In genomic region chr9:20505574-20505973, GRCh38 we compare ENCODE assay signal across 16 cellular contexts.
"Had no signal": no experiment of that assay in that cellular context is flagged by ENCODE, and none has a peak within 500 bp of the region (broad histone marks: within the 10 kb centered on the region; RNA-seq: fewer than 3 reads in every experiment).

No MANE protein-coding gene starts in this region.

- H3K36me3 ChIP-seq: prostate gland, right atrium auricular region, tibial nerve, vagina, WERI-Rb-1 had no signal

- H3K27ac ChIP-seq: body of pancreas, hepatocyte, prostate gland, right atrium auricular region, skin epidermis, tibial nerve, vagina, WERI-Rb-1 had no signal

- DNase-seq: activated CD4-positive, alpha-beta T cell treated with anti-CD3 and anti-CD28 coated beads for 1 hour; activated CD4-positive, alpha-beta T cell treated with anti-CD3 and anti-CD28 coated beads, Interleukin-2, amount 50 U/mL, for 4 hours; activated T-cell treated with anti-CD3 and anti-CD28 coated beads, Interleukin-2, amount 50 U/mL, for 4 hours; body of pancreas; caudate nucleus; stimulated activated naive CD8-positive, alpha-beta T cell treated with anti-CD3 and anti-CD28 coated beads, Interleukin-15, Interleukin-2, amounts not matched to agents 100 U/mL and 50 U/mL, for 24 hours; substantia nigra; WERI-Rb-1 had no signal

- H3K4me3 Mint-ChIP-seq: activated CD8-positive, alpha-beta memory T cell treated with anti-CD3 and anti-CD28 coated beads, Interleukin-2, amount 10 ng/mL, durations not matched to agents 7 days and 5 days; activated T-cell treated with anti-CD3 and anti-CD28 coated beads, Interleukin-2, amount 50 U/mL, for 4 hours; memory B cell had no signal

- H2AFZ ChIP-seq: hepatocyte had no signal

- H3K4me3 ChIP-seq: body of pancreas, hepatocyte, prostate gland, right atrium auricular region, skin epidermis, tibial nerve, vagina had no signal

- H3K36me3 Mint-ChIP-seq: memory B cell had no signal

- H3K4me1 ChIP-seq: body of pancreas, prostate gland had no signal

- H3K27ac Mint-ChIP-seq: memory B cell had no signal

- H3K9me3 ChIP-seq: body of pancreas, prostate gland, right atrium auricular region, tibial nerve, vagina had no signal

- H3K4me2 ChIP-seq: hepatocyte had no signal

- H3K27me3 ChIP-seq: body of pancreas, hepatocyte, right atrium auricular region, tibial nerve, vagina had no signal

- ATAC-seq: body of pancreas; stimulated activated naive CD8-positive, alpha-beta T cell treated with anti-CD3 and anti-CD28 coated beads, Interleukin-15, Interleukin-2, amounts not matched to agents 100 U/mL and 50 U/mL, for 24 hours had no signal

- H3K27me3 Mint-ChIP-seq: activated CD8-positive, alpha-beta memory T cell treated with anti-CD3 and anti-CD28 coated beads, Interleukin-2, amount 10 ng/mL, durations not matched to agents 7 days and 5 days; memory B cell had no signal
